ENCODE assay signal across 27 cellular contexts in the genomic region with DNA sequence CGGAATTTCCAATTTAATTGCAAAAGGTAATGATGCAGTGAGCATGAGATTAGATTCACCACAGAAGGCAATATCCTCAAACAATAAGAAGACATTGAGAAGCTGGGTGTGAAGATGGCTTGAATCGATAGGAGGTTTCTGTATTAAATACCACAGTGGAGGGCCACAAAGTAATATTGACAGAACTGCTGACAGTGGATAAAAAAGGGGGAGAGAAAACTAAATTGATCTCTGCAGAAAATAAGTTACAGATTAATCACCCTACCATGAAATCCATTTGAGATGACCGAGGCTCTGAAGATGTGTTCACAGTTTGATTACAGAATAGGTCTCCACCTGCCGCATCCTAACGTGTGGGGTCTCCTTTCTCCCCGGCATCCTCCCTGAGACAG.
"Had no signal": no experiment of that assay in that cellular context is flagged by ENCODE, and none has a peak within 500 bp of the region (broad histone marks: within the 10 kb centered on the region; RNA-seq: fewer than 3 reads in every experiment).

No MANE protein-coding gene starts in this region.

- ATAC-seq: naive thymus-derived CD8-positive, alpha-beta T cell; natural killer cell treated with Interleukin-12 subunit alpha and Interleukin-12 subunit beta and Interleukin-15 and Interleukin-18, amount 100 ng/mL, for 72 hours; psoas muscle; right cardiac atrium; stimulated activated memory B cell treated with anti-CD40 and anti-IgM and Interleukin-4, amounts not matched to agents 10 μg/mL and 1 μg/mL and 100 μg/mL, for 72 hours; stimulated activated naive CD8-positive, alpha-beta T cell treated with anti-CD3 and anti-CD28 coated beads, Interleukin-15, amount 100 ng/mL, for 72 hours; stimulated activated naive CD8-positive, alpha-beta T cell treated with anti-CD3 and anti-CD28 coated beads, Interleukin-15, Interleukin-2, amounts not matched to agents 100 U/mL and 50 U/mL, for 24 hours; upper lobe of right lung had no signal

- H3K9ac ChIP-seq: neural progenitor cell, parathyroid adenoma had no signal

- H3K9me3 ChIP-seq: ovary, psoas muscle, sigmoid colon, suprapubic skin, testis, tibial artery, transverse colon, upper lobe of right lung, uterus had no signal

- H3K4me2 ChIP-seq: neural progenitor cell had no signal

- H3K4me3 Mint-ChIP-seq: naive thymus-derived CD8-positive, alpha-beta T cell; natural killer cell treated with Interleukin-12 subunit alpha and Interleukin-12 subunit beta and Interleukin-15 and Interleukin-18, amount 100 ng/mL, for 72 hours; neural progenitor cell; stimulated activated memory B cell treated with anti-CD40 and anti-IgM and Interleukin-4, amounts not matched to agents 10 μg/mL and 1 μg/mL and 100 μg/mL, for 72 hours; stimulated activated naive CD8-positive, alpha-beta T cell treated with anti-CD3 and anti-CD28 coated beads, Interleukin-15, amount 100 ng/mL, for 72 hours; type B pancreatic cell had no signal

- H3K36me3 ChIP-seq: neural progenitor cell, ovary, upper lobe of right lung, uterus had no signal

- H2AFZ ChIP-seq: neural progenitor cell, parathyroid adenoma had no signal

- H3K4me3 ChIP-seq: neural progenitor cell, ovary, psoas muscle, sigmoid colon, suprapubic skin, testis, tibial artery, transverse colon, upper lobe of right lung, uterus had no signal

- H3K27me3 Mint-ChIP-seq: naive B cell; naive thymus-derived CD8-positive, alpha-beta T cell; natural killer cell treated with Interleukin-12 subunit alpha and Interleukin-12 subunit beta and Interleukin-15 and Interleukin-18, amount 100 ng/mL, for 72 hours; progenitor cell of endocrine pancreas; stimulated activated memory B cell treated with anti-CD40 and anti-IgM and Interleukin-4, amounts not matched to agents 10 μg/mL and 1 μg/mL and 100 μg/mL, for 72 hours; stimulated activated naive CD8-positive, alpha-beta T cell treated with anti-CD3 and anti-CD28 coated beads, Interleukin-15, amount 100 ng/mL, for 72 hours; type B pancreatic cell had no signal

- FAIRE-seq: small intestine had no signal

- H3K27me3 ChIP-seq: neural progenitor cell, ovary, sigmoid colon, suprapubic skin, testis, tibial artery, transverse colon, upper lobe of right lung, uterus had no signal

- H3K4me1 ChIP-seq: neural progenitor cell, parathyroid adenoma, psoas muscle, sigmoid colon, suprapubic skin, testis, tibial artery, transverse colon, upper lobe of right lung, uterus had no signal

- H3K27ac ChIP-seq: neural progenitor cell, ovary, parathyroid adenoma, psoas muscle, sigmoid colon, suprapubic skin, testis, tibial artery, transverse colon, upper lobe of right lung, uterus had no signal

- H3K27ac Mint-ChIP-seq: progenitor cell of endocrine pancreas; stimulated activated memory B cell treated with anti-CD40 and anti-IgM and Interleukin-4, amounts not matched to agents 10 μg/mL and 1 μg/mL and 100 μg/mL, for 72 hours; type B pancreatic cell had no signal

- H3K4me1 Mint-ChIP-seq: neural progenitor cell had no signal

- H3K9me3 Mint-ChIP-seq: naive B cell; naive thymus-derived CD8-positive, alpha-beta T cell; neural progenitor cell; stimulated activated memory B cell treated with anti-CD40 and anti-IgM and Interleukin-4, amounts not matched to agents 10 μg/mL and 1 μg/mL and 100 μg/mL, for 72 hours; type B pancreatic cell had no signal

- DNase-seq: naive B cell; naive thymus-derived CD8-positive, alpha-beta T cell; occipital lobe; ovary; psoas muscle; right cardiac atrium; sigmoid colon; small intestine; stimulated activated CD4-positive, alpha-beta T cell treated with anti-CD3 and anti-CD28 coated beads, Interleukin-15, amount 100 ng/mL, for 24 hours; stimulated activated CD4-positive, alpha-beta T cell treated with anti-CD3 and anti-CD28 coated beads, Interleukin-4, amount 100 ng/mL, for 1 hour; stimulated activated CD4-positive, alpha-beta T cell treated with anti-CD3 and anti-CD28 coated beads, Interleukin-4, amount 100 ng/mL, for 4 hours; stimulated activated naive CD4-positive, alpha-beta T cell; stimulated activated naive CD8-positive, alpha-beta T cell treated with anti-CD3 and anti-CD28 coated beads, Interleukin-15, amount 100 ng/mL, for 72 hours; stimulated activated naive CD8-positive, alpha-beta T cell treated with anti-CD3 and anti-CD28 coated beads, Interleukin-15, Interleukin-2, amounts not matched to agents 100 U/mL and 50 U/mL, for 24 hours; substantia nigra; testis; tibial artery; transverse colon; upper lobe of right lung; uterus had no signal
